ENCODE assay signal across 8 cellular contexts in the genomic region with DNA sequence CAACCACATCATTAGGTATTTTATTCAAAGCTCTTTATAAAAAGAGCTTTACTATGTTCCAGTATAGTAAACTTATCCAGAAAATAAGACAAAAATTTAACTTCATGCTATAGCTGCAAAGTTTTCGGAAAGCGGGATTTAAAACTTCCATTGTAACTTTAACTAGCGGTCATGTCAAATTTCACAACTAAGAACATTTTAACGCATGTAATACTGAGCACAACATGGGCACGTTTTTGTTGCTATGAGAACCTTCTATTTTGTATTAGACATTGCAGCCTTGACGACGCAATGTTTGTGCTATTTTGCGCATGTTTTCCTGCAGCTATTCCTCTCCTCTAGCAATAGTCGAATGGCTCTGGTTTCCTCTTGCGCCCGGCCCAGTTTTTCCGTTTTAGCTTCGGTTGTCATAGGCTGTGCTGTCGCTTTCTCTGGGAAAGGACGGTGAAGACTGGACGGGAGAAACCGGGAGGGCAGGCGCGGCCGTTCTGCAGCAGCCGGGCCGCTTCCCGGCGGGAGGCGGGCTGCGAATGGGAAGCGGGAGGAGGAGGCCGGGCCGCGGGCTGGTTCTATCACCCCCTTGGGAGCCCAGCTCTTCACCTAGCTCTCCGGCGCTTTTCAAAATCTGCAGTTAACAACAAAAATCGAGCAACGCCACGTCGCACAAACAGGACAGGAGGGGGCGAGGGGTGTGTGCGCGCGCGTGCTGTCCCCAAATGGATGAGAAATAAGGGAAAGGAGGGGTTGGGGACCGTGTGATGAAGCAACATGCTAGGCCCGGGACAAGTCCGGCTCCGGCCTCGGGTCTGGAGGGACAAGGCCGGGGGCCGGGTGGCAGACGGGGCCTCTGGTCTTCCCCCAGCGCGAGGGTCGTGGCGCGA.
A peak's percentile ranks its signal among the peaks of the same experiment; 100 is the strongest.
DNase-seq lines count a peak whose midpoint lies in the region; ATAC-seq and TF ChIP-seq lines count a peak whose summit lies in the region.

No MANE protein-coding gene starts in this region.

- H3K4me1 ChIP-seq in CD4-positive, alpha-beta memory T cell (ENCODE audit: insufficient read depth, low read length): peaks cover 21% of the 10 kb centered on the region
- peaks cover 21% of the 10 kb centered on the region for H3K4me1 ChIP-seq in mucosa of stomach (ENCODE audit: control insufficient read depth, insufficient read depth, low read length)

- H3K9me3 Mint-ChIP-seq in CD4-positive, alpha-beta memory T cell: peaks cover 0 to 5% (median 0%) of the 10 kb centered on the region in 8 donors

- no peaks in the 10 kb centered on the region for H3K9me3 ChIP-seq in CD4-positive, alpha-beta memory T cell (ENCODE audit: control insufficient read depth in 1 of 2, low read length in 2 of 2)
- no peaks in the 10 kb centered on the region for H3K9me3 ChIP-seq in mucosa of stomach (ENCODE audit: control insufficient read depth, low read length)

- peak overlapping the region; percentile 99 to 100 (median 99) for H3K27ac Mint-ChIP-seq in CD4-positive, alpha-beta memory T cell

- peak; percentile 58 for TF ChIP-seq POLR2A in erythroblast (IDR thresholded peaks at IDR 0.05; ENCODE audit: low read length)

- peak; percentile 84 to 91 (median 88) for DNase-seq in CD4-positive, alpha-beta memory T cell
- DNase-seq in HS-5 (ENCODE audit: low read depth) (peak; percentile 53), NOMO-1 (lab: John Stamatoyannopoulos, UW; ENCODE audit: unreplicated experiment in 2 of 2) (peak; percentile 59 to 85), activated T-cell treated with anti-CD3 and anti-CD28 coated beads for 1 hour (ENCODE audit: low read depth) (peak; percentile 50), erythroblast (lab: John Stamatoyannopoulos, UW) (peak; percentile 88 to 89)
- DNase-seq in stimulated activated CD8-positive, alpha-beta memory T cell treated with anti-CD3 and anti-CD28 coated beads, Interleukin-7, amount 100 ng/mL, for 48 hours (ENCODE audit: extremely low read depth in 1 of 2, low read depth in 1 of 2): peak; percentile 11 to 26

- no peaks in the 10 kb centered on the region for H3K27me3 ChIP-seq in CD4-positive, alpha-beta memory T cell (ENCODE audit: insufficient read depth, low read length)
- no peaks in the 10 kb centered on the region for H3K27me3 ChIP-seq in mucosa of stomach (ENCODE audit: control insufficient read depth, insufficient read depth, low read length)

- CTCF ChIA-PET in CD4-positive, alpha-beta memory T cell (lab: Charles Lee; ENCODE audit: partially characterized antibody): interaction anchor here (0.6 to 4.3 kb wide), 9 partner anchors 10 to 138 kb away, joined by 3 to 30 read pairs (median 3); a partner anchor contains a TSS

- H3K4me3 ChIP-seq in CD4-positive, alpha-beta memory T cell (ENCODE audit: low read length in 2 of 2): peak overlapping the region; percentile 66 to 85
- peak overlapping the region; percentile 57 for H3K4me3 ChIP-seq in mucosa of stomach (ENCODE audit: low read length)

- H3K4me1 Mint-ChIP-seq in CD4-positive, alpha-beta memory T cell: peaks cover 12 to 31% (median 18%) of the 10 kb centered on the region in 4 donors

- peak overlapping the region; percentile 100 for H3K27ac ChIP-seq in CD4-positive, alpha-beta memory T cell (ENCODE audit: low read depth, low read length)

- ATAC-seq in GM19463 (IDR thresholded peaks at IDR 0.05; ENCODE audit: unreplicated experiment): peak; percentile 17

- H3K36me3 ChIP-seq in CD4-positive, alpha-beta memory T cell (ENCODE audit: insufficient read depth, low read length): no peaks in the 10 kb centered on the region
- H3K36me3 ChIP-seq in mucosa of stomach (ENCODE audit: control insufficient read depth, insufficient read depth, low read length): no peaks in the 10 kb centered on the region

- H3K9ac ChIP-seq in mucosa of stomach (ENCODE audit: low read length): peak overlapping the region; percentile 99

- H3K27me3 Mint-ChIP-seq in CD4-positive, alpha-beta memory T cell: no peaks in the 10 kb centered on the region

- intact Hi-C loops in CD4-positive, alpha-beta memory T cell (cut with micrococcal nuclease): loop anchor here (1.0 to 5.0 kb wide), 10 partner anchors 51 to 1961 kb away; a partner anchor contains a TSS

- peaks cover 0 to 13% of the 10 kb centered on the region in 2 donors for H3K36me3 Mint-ChIP-seq in CD4-positive, alpha-beta memory T cell

- POLR2A ChIA-PET in CD4-positive, alpha-beta memory T cell (lab: Charles Lee; ENCODE audit: partially characterized antibody): interaction anchor here (0.6 to 9.3 kb wide), 21 partner anchors 11 to 1714 kb away, joined by 3 to 356 read pairs (median 5); a partner anchor contains a TSS

- peak overlapping the region; percentile 91 to 98 (median 96) for H3K4me3 Mint-ChIP-seq in CD4-positive, alpha-beta memory T cell

Comparison
In these comparisons a context has a peak if more than half of its experiments do, and no peak if none do; other contexts are left out.
1. Peak in every context shown above with its lines: DNase-seq, ATAC-seq, H3K4me3 ChIP-seq and H3K27ac ChIP-seq.
2. DNase-seq: peak in every context shown above with its lines; median percentile 88 in erythroblast; 88 in CD4-positive, alpha-beta memory T cell; 72 in NOMO-1; 53 in HS-5; 50 in activated T-cell treated with anti-CD3 and anti-CD28 coated beads for 1 hour; 18 in stimulated activated CD8-positive, alpha-beta memory T cell treated with anti-CD3 and anti-CD28 coated beads, Interleukin-7, amount 100 ng/mL, for 48 hours.